In genomic region chr4:71063711-71064110, GRCh38 we compare ENCODE assay signal across 8 cellular contexts.
"Had no signal": no experiment of that assay in that cellular context is flagged by ENCODE, and none has a peak within 500 bp of the region (broad histone marks: within the 10 kb centered on the region; RNA-seq: fewer than 3 reads in every experiment).

No MANE protein-coding gene starts in this region.

- ATAC-seq: HCT116 had no signal

- H3K9me3 ChIP-seq: HAP-1 had no signal

- DNase-seq: GM23248, GOT3, H7, HFFc6, KG1 had no signal

- H3K4me1 ChIP-seq: HAP-1 had no signal

- H3K9ac ChIP-seq: GM23248 had no signal

- H3K36me3 ChIP-seq: HAP-1 had no signal

- H2AFZ ChIP-seq: GM23248 had no signal

- H3K4me3 ChIP-seq: GM23248, HAP-1 had no signal

- H3K27ac ChIP-seq: GM23248, HL-60 had no signal
